ENCODE assay signal across 10 cellular contexts in the genomic region with DNA sequence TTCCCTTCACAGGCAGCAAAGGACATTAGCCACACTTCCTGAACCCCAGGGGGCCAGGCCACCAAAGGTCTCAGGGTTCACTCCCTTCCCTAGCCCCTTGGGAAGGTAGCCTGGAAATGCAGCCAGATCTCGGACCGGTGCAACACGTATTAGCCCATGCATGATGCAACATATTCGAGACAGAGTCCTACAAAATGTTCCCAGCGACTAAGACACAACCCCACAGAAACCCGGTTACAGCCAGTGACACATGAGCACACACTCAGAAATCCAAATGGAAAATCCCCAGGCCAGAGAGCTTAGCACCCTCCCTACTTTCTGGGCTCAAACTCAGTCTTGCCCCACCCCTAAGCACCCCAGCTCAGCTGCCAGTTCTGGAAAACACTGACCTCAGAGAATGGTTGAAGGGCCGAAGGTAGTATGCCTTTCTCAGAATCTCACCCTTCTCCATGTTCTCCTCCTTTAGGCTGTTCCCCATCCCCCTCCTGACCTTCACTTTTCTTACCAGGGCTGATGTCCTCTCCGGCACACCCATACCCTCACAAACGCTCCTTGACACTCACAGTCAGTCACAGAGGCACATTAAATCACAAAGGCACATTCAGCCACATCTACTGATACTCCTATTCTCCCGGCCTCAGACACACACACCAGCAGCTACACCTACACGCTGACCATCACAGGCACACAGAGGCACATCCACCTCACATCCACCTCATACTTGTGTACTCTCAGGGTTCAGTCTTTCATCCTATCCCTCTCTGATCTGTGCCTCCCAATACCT. TPM values are rescaled to one million over a fixed set of nuclear protein-coding genes. Genes with fewer than 3 reads are reported as not detected.
DNase-seq lines count a peak whose midpoint lies in the region; ATAC-seq and TF ChIP-seq lines count a peak whose summit lies in the region.
"Had no signal": no experiment of that assay in that cellular context is flagged by ENCODE, and none has a peak within 500 bp of the region (broad histone marks: within the 10 kb centered on the region; RNA-seq: fewer than 3 reads in every experiment).

A gene with protein sequence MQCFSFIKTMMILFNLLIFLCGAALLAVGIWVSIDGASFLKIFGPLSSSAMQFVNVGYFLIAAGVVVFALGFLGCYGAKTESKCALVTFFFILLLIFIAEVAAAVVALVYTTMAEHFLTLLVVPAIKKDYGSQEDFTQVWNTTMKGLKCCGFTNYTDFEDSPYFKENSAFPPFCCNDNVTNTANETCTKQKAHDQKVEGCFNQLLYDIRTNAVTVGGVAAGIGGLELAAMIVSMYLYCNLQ (plus strand): TSS at position 640 of the 784 bp plus-strand sequence. CDS start 6,021 bp downstream, outside the sequence.

- POLR2A ChIA-PET in WTC11 (lab: Charles Lee), result no interaction called here
- POLR2A ChIA-PET in CD4-positive, alpha-beta memory T cell (lab: Charles Lee; ENCODE audit: partially characterized antibody), result interaction anchor here (1.0 kb wide), 1 partner anchor 9 kb away, joined by 3 read pairs; no protein-coding TSS in a partner anchor

- WGBS in heart left ventricle, 4 donors, result 38 to 57% (median 47%) methylated on average over 11 of the region's 11 CpGs

- H3K4me3 ChIP-seq in heart left ventricle, result no peak within 1 kb of the TSS
- H3K4me3 ChIP-seq in rectal smooth muscle tissue (ENCODE audit: low read length), result peak within 1 kb of the TSS; percentile 12
- no peak within 1 kb of the TSS for H3K4me3 ChIP-seq in CD4-positive, alpha-beta memory T cell (ENCODE audit: low read length in 2 of 2)
- H3K4me3 ChIP-seq: BLaER1 had no signal

- DNase-seq in AG08396 (ENCODE audit: low spot score) (peak; percentile 38), WTC11 (ENCODE audit: low spot score) (no peak), heart left ventricle (peak in 2 of 5 donors; percentile 40 to 47), inferior parietal cortex (ENCODE audit: extremely low spot score) (no peak), GM10266 (ENCODE audit: extremely low spot score) (no peak)
- no peak for DNase-seq in CD4-positive, alpha-beta memory T cell
- DNase-seq: NCI-H526 had no signal

- H3K9ac ChIP-seq in rectal smooth muscle tissue (ENCODE audit: low read length), result no peak within 1 kb of the TSS
- H3K9ac ChIP-seq: BLaER1 had no signal

- CTCF ChIA-PET in WTC11 (lab: Charles Lee), result interaction anchor here (0.6 to 0.9 kb wide), 2 partner anchors 102 to 498 kb away, joined by 3 to 4 read pairs; no protein-coding TSS in a partner anchor
- CTCF ChIA-PET in CD4-positive, alpha-beta memory T cell (lab: Charles Lee; ENCODE audit: partially characterized antibody), result interaction anchor here (10.8 kb wide), 1 partner anchor 139 kb away, joined by 162 read pairs; no protein-coding TSS in a partner anchor

- H3K4me1 ChIP-seq in heart left ventricle, result peaks cover 11 to 68% (median 52%) of the 10 kb centered on the region in 12 donors
- peaks cover 17% of the 10 kb centered on the region for H3K4me1 ChIP-seq in rectal smooth muscle tissue (ENCODE audit: control insufficient read depth, insufficient read depth, low read length)
- no peaks in the 10 kb centered on the region for H3K4me1 ChIP-seq in CD4-positive, alpha-beta memory T cell (ENCODE audit: insufficient read depth, low read length)

- H3K27ac ChIP-seq in heart left ventricle, result peak within 1 kb of the TSS; percentile 28 to 93 (median 76)
- peak within 1 kb of the TSS; percentile 51 for H3K27ac ChIP-seq in rectal smooth muscle tissue (ENCODE audit: low read depth, low read length)
- H3K27ac ChIP-seq in CD4-positive, alpha-beta memory T cell (ENCODE audit: low read depth, low read length), result no peak within 1 kb of the TSS
- H3K27ac ChIP-seq: BLaER1 had no signal

- H3K9me3 ChIP-seq in heart left ventricle, result no peaks in the 10 kb centered on the region
- no peaks in the 10 kb centered on the region for H3K9me3 ChIP-seq in CD4-positive, alpha-beta memory T cell (ENCODE audit: control insufficient read depth in 1 of 2, low read length in 2 of 2)
- H3K9me3 ChIP-seq: BLaER1 had no signal

- H3K36me3 ChIP-seq in heart left ventricle (no peaks in the 10 kb centered on the region), rectal smooth muscle tissue (ENCODE audit: control insufficient read depth, insufficient read depth, low read length) (no peaks in the 10 kb centered on the region)
- no peaks in the 10 kb centered on the region for H3K36me3 ChIP-seq in CD4-positive, alpha-beta memory T cell (ENCODE audit: insufficient read depth, low read length)
- H3K36me3 ChIP-seq: BLaER1 had no signal

- H3K27me3 ChIP-seq in heart left ventricle (no peaks in the 10 kb centered on the region), rectal smooth muscle tissue (ENCODE audit: control insufficient read depth, insufficient read depth, low read length) (no peaks in the 10 kb centered on the region)
- no peaks in the 10 kb centered on the region for H3K27me3 ChIP-seq in CD4-positive, alpha-beta memory T cell (ENCODE audit: insufficient read depth, low read length)
- H3K27me3 ChIP-seq: BLaER1 had no signal

- TF ChIP-seq CTCF in WTC11 (IDR thresholded peaks at IDR 0.05), result no peak
- TF ChIP-seq CTCF in heart left ventricle (IDR thresholded peaks at IDR 0.05), result no peak
- no peak for TF ChIP-seq CTCF in GM10266 (IDR thresholded peaks at IDR 0.05; ENCODE audit: control insufficient read depth, insufficient read depth, low read depth, missing control alignments)

- H3K4me1 Mint-ChIP-seq in WTC11, result peaks cover 10% of the 10 kb centered on the region
- no peaks in the 10 kb centered on the region for H3K4me1 Mint-ChIP-seq in CD4-positive, alpha-beta memory T cell

- no peaks in the 10 kb centered on the region for H3K36me3 Mint-ChIP-seq in WTC11
- H3K36me3 Mint-ChIP-seq in CD4-positive, alpha-beta memory T cell, result no peaks in the 10 kb centered on the region

- H3K27me3 Mint-ChIP-seq in WTC11 (ENCODE audit: low read depth), result peaks cover 9% of the 10 kb centered on the region
- H3K27me3 Mint-ChIP-seq in CD4-positive, alpha-beta memory T cell, result peaks cover 2 to 4% of the 10 kb centered on the region in 2 donors

- no peaks in the 10 kb centered on the region for H3K9me3 Mint-ChIP-seq in WTC11
- H3K9me3 Mint-ChIP-seq in CD4-positive, alpha-beta memory T cell, result no peaks in the 10 kb centered on the region

- H3K4me3 Mint-ChIP-seq in WTC11, result no peak within 1 kb of the TSS
- no peak within 1 kb of the TSS for H3K4me3 Mint-ChIP-seq in CD4-positive, alpha-beta memory T cell

- H3K27ac Mint-ChIP-seq in WTC11, result no peak within 1 kb of the TSS
- peak within 1 kb of the TSS in 1 of 7 donors; percentile 15 for H3K27ac Mint-ChIP-seq in CD4-positive, alpha-beta memory T cell

- intact Hi-C loops in heart left ventricle (cut with DNase I), result loop anchor here in 2 of 10 donors (5.0 to 10.0 kb wide), 2 partner anchors 42 to 280 kb away; partner anchors contain the start of gene PIK3R3 (in 1 of the 2)
- intact Hi-C loops in CD4-positive, alpha-beta memory T cell (cut with micrococcal nuclease), result no loop called here

- ATAC-seq in WTC11 (no peak), heart left ventricle (peak in 3 of 4 donors; percentile 22 to 35 (median 27)), HG02571 (IDR thresholded peaks at IDR 0.05; ENCODE audit: unreplicated experiment) (no peak)

- peak in 1 of 2 donors; percentile 45 for TF ChIP-seq POLR2A in heart left ventricle (IDR thresholded peaks at IDR 0.05)

TF ChIP-seq in WTC11, 78 proteins besides CTCF, POLR2A, EP300 and RAD21:
- TF ChIP-seq ZNF317 (CRISPR knock-in tag; IDR thresholded peaks at IDR 0.05; ENCODE audit: borderline replicate concordance, low read depth) (no peak), PRDM15 (CRISPR knock-in tag; IDR thresholded peaks at IDR 0.05) (no peak), ZSCAN18 (CRISPR knock-in tag; IDR thresholded peaks at IDR 0.05) (no peak), FOXJ3 (CRISPR knock-in tag; IDR thresholded peaks at IDR 0.05; ENCODE audit: borderline replicate concordance) (no peak), GABPB1 (CRISPR knock-in tag; IDR thresholded peaks at IDR 0.05) (peak; percentile 94), CREB1 (CRISPR knock-in tag; IDR thresholded peaks at IDR 0.05) (no peak)

RNA-seq across cellular contexts. Expression of the gene that starts here (rescaled TPM):
- total RNA-seq in WTC11 (2021), result 0.50 to 0.69 TPM (median 0.57 TPM) in 3 replicates
- total RNA-seq in heart left ventricle, result 1 to 10 TPM in 5 of 9 donors, under 1 TPM in 4; 0.63 to 3.5 (median 1.1) TPM
- 1 to 10 TPM in 1 of 2 donors, under 1 TPM in 1; 0.65 to 5.5 TPM for polyA plus RNA-seq in heart left ventricle
- not detected for total RNA-seq in CD4-positive, alpha-beta memory T cell
- not detected for polyA plus RNA-seq in CD4-positive, alpha-beta memory T cell

Comparison
In these comparisons a context has a peak if more than half of its experiments do, and no peak if none do; other contexts are left out.
1. ATAC-seq: peak in heart left ventricle (3 of 4); none in WTC11 (single experiment) and HG02571 (single experiment).